Comparison of ENCODE assay signal across 1 cellular context in the genomic region with DNA sequence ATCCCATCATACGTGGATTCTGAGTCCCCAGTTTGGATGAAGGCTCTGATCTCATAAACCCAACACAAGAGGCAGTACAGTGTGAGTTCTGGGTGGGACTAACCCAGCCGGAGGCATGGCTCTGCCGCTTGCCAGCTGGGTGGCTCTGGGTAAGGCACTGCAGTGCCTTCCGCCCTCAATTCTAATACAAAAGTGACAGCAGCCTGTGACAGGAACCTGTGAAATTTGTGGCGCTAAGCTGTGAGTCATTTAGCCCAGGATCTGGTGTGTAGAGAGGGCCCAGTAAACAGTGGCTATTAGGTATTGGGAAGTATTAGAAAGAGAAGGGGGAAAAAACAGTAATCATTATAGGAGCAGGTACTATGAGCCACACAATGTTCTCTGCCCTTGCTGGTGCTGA.
A peak's percentile ranks its signal among the peaks of the same experiment; 100 is the strongest.
TF ChIP-seq lines count a peak whose summit lies in the region.

No MANE protein-coding gene starts in this region.

TF ChIP-seq in HepG2, 621 proteins besides CTCF, POLR2A, EP300 and RAD21 (continued from another document):
- TF ChIP-seq, protein P1, sequence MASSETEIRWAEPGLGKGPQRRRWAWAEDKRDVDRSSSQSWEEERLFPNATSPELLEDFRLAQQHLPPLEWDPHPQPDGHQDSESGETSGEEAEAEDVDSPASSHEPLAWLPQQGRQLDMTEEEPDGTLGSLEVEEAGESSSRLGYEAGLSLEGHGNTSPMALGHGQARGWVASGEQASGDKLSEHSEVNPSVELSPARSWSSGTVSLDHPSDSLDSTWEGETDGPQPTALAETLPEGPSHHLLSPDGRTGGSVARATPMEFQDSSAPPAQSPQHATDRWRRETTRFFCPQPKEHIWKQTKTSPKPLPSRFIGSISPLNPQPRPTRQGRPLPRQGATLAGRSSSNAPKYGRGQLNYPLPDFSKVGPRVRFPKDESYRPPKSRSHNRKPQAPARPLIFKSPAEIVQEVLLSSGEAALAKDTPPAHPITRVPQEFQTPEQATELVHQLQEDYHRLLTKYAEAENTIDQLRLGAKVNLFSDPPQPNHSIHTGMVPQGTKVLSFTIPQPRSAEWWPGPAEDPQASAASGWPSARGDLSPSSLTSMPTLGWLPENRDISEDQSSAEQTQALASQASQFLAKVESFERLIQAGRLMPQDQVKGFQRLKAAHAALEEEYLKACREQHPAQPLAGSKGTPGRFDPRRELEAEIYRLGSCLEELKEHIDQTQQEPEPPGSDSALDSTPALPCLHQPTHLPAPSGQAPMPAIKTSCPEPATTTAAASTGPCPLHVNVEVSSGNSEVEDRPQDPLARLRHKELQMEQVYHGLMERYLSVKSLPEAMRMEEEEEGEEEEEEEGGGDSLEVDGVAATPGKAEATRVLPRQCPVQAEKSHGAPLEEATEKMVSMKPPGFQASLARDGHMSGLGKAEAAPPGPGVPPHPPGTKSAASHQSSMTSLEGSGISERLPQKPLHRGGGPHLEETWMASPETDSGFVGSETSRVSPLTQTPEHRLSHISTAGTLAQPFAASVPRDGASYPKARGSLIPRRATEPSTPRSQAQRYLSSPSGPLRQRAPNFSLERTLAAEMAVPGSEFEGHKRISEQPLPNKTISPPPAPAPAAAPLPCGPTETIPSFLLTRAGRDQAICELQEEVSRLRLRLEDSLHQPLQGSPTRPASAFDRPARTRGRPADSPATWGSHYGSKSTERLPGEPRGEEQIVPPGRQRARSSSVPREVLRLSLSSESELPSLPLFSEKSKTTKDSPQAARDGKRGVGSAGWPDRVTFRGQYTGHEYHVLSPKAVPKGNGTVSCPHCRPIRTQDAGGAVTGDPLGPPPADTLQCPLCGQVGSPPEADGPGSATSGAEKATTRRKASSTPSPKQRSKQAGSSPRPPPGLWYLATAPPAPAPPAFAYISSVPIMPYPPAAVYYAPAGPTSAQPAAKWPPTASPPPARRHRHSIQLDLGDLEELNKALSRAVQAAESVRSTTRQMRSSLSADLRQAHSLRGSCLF (CRISPR knock-in tag; IDR thresholded peaks at IDR 0.05; ENCODE audit: borderline replicate concordance), result no peak
- TF ChIP-seq ZNF350 (CRISPR knock-in tag; IDR thresholded peaks at IDR 0.05; ENCODE audit: borderline replicate concordance, low read depth) (no peak), ZNF234 (CRISPR knock-in tag; conservative IDR thresholded peaks at IDR 0.05) (no peak), NR2F6 (IDR thresholded peaks at IDR 0.05) (no peak), NR2F6 (CRISPR knock-in tag; IDR thresholded peaks at IDR 0.05) (no peak), NR2C2 (CRISPR knock-in tag; IDR thresholded peaks at IDR 0.05; ENCODE audit: borderline replicate concordance) (no peak)
- TF ChIP-seq, protein P2, sequence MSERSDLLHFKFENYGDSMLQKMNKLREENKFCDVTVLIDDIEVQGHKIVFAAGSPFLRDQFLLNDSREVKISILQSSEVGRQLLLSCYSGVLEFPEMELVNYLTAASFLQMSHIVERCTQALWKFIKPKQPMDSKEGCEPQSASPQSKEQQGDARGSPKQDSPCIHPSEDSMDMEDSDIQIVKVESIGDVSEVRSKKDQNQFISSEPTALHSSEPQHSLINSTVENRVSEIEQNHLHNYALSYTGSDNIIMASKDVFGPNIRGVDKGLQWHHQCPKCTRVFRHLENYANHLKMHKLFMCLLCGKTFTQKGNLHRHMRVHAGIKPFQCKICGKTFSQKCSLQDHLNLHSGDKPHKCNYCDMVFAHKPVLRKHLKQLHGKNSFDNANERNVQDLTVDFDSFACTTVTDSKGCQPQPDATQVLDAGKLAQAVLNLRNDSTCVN (CRISPR knock-in tag; IDR thresholded peaks at IDR 0.05; ENCODE audit: borderline replicate concordance), result no peak
- TF ChIP-seq, protein P3, sequence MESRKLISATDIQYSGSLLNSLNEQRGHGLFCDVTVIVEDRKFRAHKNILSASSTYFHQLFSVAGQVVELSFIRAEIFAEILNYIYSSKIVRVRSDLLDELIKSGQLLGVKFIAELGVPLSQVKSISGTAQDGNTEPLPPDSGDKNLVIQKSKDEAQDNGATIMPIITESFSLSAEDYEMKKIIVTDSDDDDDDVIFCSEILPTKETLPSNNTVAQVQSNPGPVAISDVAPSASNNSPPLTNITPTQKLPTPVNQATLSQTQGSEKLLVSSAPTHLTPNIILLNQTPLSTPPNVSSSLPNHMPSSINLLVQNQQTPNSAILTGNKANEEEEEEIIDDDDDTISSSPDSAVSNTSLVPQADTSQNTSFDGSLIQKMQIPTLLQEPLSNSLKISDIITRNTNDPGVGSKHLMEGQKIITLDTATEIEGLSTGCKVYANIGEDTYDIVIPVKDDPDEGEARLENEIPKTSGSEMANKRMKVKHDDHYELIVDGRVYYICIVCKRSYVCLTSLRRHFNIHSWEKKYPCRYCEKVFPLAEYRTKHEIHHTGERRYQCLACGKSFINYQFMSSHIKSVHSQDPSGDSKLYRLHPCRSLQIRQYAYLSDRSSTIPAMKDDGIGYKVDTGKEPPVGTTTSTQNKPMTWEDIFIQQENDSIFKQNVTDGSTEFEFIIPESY (CRISPR knock-in tag; IDR thresholded peaks at IDR 0.05), result peak; percentile 66; the same call in 1 of the 2 replicates
